Comparison of ENCODE assay signal across 8 cellular contexts in genomic region chr1:226643701-226644540, GRCh38.
DNase-seq lines count a peak whose midpoint lies in the region; ATAC-seq and TF ChIP-seq lines count a peak whose summit lies in the region.

No MANE protein-coding gene starts in this region.

- H3K36me3 Mint-ChIP-seq in MCF 10A (ENCODE audit: insufficient read depth, unreplicated experiment), result peaks cover 15% of the 10 kb centered on the region
- H3K36me3 Mint-ChIP-seq in stimulated activated effector memory CD8-positive, alpha-beta T cell treated with anti-CD3 and anti-CD28 coated beads, Interleukin-12 subunit alpha, Interleukin-12 subunit beta, amount 100 ng/mL, for 72 hours, result peaks cover 91% of the 10 kb centered on the region

- no peak for TF ChIP-seq POLR2A in breast epithelium (IDR thresholded peaks at IDR 0.05)

- H3K36me3 ChIP-seq in breast epithelium, result no peaks in the 10 kb centered on the region

- DNase-seq in MCF 10A (ENCODE audit: unreplicated experiment) (no peak), breast epithelium (ENCODE audit: low spot score in 2 of 2) (no peak), AG20443 (ENCODE audit: low spot score) (no peak), AML-193 (lab: John Stamatoyannopoulos, UW) (no peak), epidermal melanocyte (ENCODE audit: insufficient read length, low spot score) (no peak)
- no peak for DNase-seq in stimulated activated effector memory CD8-positive, alpha-beta T cell treated with anti-CD3 and anti-CD28 coated beads, Interleukin-12 subunit alpha, Interleukin-12 subunit beta, amount 100 ng/mL, for 72 hours (ENCODE audit: low spot score in 2 of 2)

- ATAC-seq in HG03460 (IDR thresholded peaks at IDR 0.05; ENCODE audit: unreplicated experiment), result peak; percentile 48
- ATAC-seq in stimulated activated effector memory CD8-positive, alpha-beta T cell treated with anti-CD3 and anti-CD28 coated beads, Interleukin-12 subunit alpha, Interleukin-12 subunit beta, amount 100 ng/mL, for 72 hours, result peak; percentile 31

- peak overlapping the region; percentile 43 for H3K27ac Mint-ChIP-seq in MCF 10A (ENCODE audit: low read depth, unreplicated experiment)
- H3K27ac Mint-ChIP-seq in stimulated activated effector memory CD8-positive, alpha-beta T cell treated with anti-CD3 and anti-CD28 coated beads, Interleukin-12 subunit alpha, Interleukin-12 subunit beta, amount 100 ng/mL, for 72 hours, result peak overlapping the region; percentile 90

- H3K4me1 ChIP-seq in breast epithelium, result peaks cover 3 to 5% of the 10 kb centered on the region in 2 donors

- H3K9me3 Mint-ChIP-seq in MCF 10A (ENCODE audit: unreplicated experiment), result no peaks in the 10 kb centered on the region
- no peaks in the 10 kb centered on the region for H3K9me3 Mint-ChIP-seq in stimulated activated effector memory CD8-positive, alpha-beta T cell treated with anti-CD3 and anti-CD28 coated beads, Interleukin-12 subunit alpha, Interleukin-12 subunit beta, amount 100 ng/mL, for 72 hours

- intact Hi-C loops in MCF 10A (cut with micrococcal nuclease) (loop anchor here (2.0 kb wide), 1 partner anchor 39 kb away; no protein-coding TSS in a partner anchor), breast epithelium (cut with DNase I; ENCODE audit: low total_unique reads) (no loop called here)

- no peak overlapping the region for H3K4me3 ChIP-seq in breast epithelium

- peaks cover 9% of the 10 kb centered on the region for H3K4me1 Mint-ChIP-seq in MCF 10A (ENCODE audit: insufficient read depth, unreplicated experiment)
- H3K4me1 Mint-ChIP-seq in stimulated activated effector memory CD8-positive, alpha-beta T cell treated with anti-CD3 and anti-CD28 coated beads, Interleukin-12 subunit alpha, Interleukin-12 subunit beta, amount 100 ng/mL, for 72 hours, result peaks cover 54% of the 10 kb centered on the region

- BruUV-seq in MCF 10A (replicated peaks; lab: Mats Ljungman, UMichigan), result no TSS peak

- H3K27me3 ChIP-seq in breast epithelium, result no peaks in the 10 kb centered on the region

- CTCF ChIA-PET in MCF 10A (lab: Yijun Ruan, JAX), result interaction anchor here (0.6 to 4.6 kb wide), 12 partner anchors 10 to 678 kb away, joined by 3 to 35 read pairs (median 3); no protein-coding TSS in a partner anchor

- TF ChIP-seq CTCF in MCF 10A (IDR thresholded peaks at IDR 0.05; ENCODE audit: unreplicated experiment), result no peak
- TF ChIP-seq CTCF in breast epithelium (IDR thresholded peaks at IDR 0.05), result no peak

- H3K27ac ChIP-seq in breast epithelium, result no peak overlapping the region
- H3K27ac ChIP-seq in angular gyrus (ENCODE audit: low read depth, low read length), result peak overlapping the region; percentile 53

- no peaks in the 10 kb centered on the region for H3K27me3 Mint-ChIP-seq in MCF 10A (ENCODE audit: insufficient read depth, unreplicated experiment)

- no peaks in the 10 kb centered on the region for H3K9me3 ChIP-seq in breast epithelium

- POLR2A ChIA-PET in MCF 10A (lab: Yijun Ruan, JAX), result interaction anchor here (0.6 to 2.4 kb wide), 5 partner anchors 11 to 267 kb away, joined by 3 to 8 read pairs (median 4); no protein-coding TSS in a partner anchor

- no peak overlapping the region for H3K4me3 Mint-ChIP-seq in MCF 10A (ENCODE audit: unreplicated experiment)
- peak overlapping the region; percentile 64 for H3K4me3 Mint-ChIP-seq in stimulated activated effector memory CD8-positive, alpha-beta T cell treated with anti-CD3 and anti-CD28 coated beads, Interleukin-12 subunit alpha, Interleukin-12 subunit beta, amount 100 ng/mL, for 72 hours
